Comparison of ENCODE assay signal across 8 cellular contexts in genomic region chr12:6632026-6632978, GRCh38. TPM values are rescaled to one million over a fixed set of nuclear protein-coding genes. Genes with fewer than 3 reads are reported as not detected.
A peak's percentile ranks its signal among the peaks of the same experiment; 100 is the strongest.
DNase-seq lines count a peak whose midpoint lies in the region; ATAC-seq and TF ChIP-seq lines count a peak whose summit lies in the region.

No MANE protein-coding gene starts in this region.

- no peaks in the 10 kb centered on the region for H4K20me1 ChIP-seq in OCI-LY7 (ENCODE audit: insufficient read depth, low read length)

- no peaks in the 10 kb centered on the region for H3K36me3 ChIP-seq in OCI-LY7 (ENCODE audit: insufficient read depth, low read length)
- H3K36me3 ChIP-seq in mucosa of stomach (ENCODE audit: control insufficient read depth, insufficient read depth, low read length) = no peaks in the 10 kb centered on the region

- peak overlapping the region; percentile 94 for H3K4me2 ChIP-seq in OCI-LY7 (ENCODE audit: low read length)

- H3K9me2 ChIP-seq in OCI-LY7 (ENCODE audit: insufficient read depth, low read length) = no peaks in the 10 kb centered on the region

- peaks cover 35% of the 10 kb centered on the region; the same call in 1 of the 2 replicates for H3K79me2 ChIP-seq in OCI-LY7 (ENCODE audit: insufficient read depth, low read depth, low read length)

- H3K4me3 ChIP-seq in OCI-LY7 (ENCODE audit: low read depth, low read length, poor library complexity, severe bottlenecking) = peak overlapping the region; percentile 68
- H3K4me3 ChIP-seq in mucosa of stomach (ENCODE audit: low read length) = no peak overlapping the region

- peak overlapping the region; percentile 97 for H3K27ac ChIP-seq in OCI-LY7 (ENCODE audit: low read depth, low read length, poor library complexity, severe bottlenecking)

- CTCF ChIA-PET in OCI-LY7 (lab: Charles Lee; ENCODE audit: unreplicated experiment) = interaction anchor here (1.0 to 1.5 kb wide), 2 partner anchors 12 to 35 kb away, joined by 3 to 4 read pairs; no protein-coding TSS in a partner anchor

- H3K4me3 Mint-ChIP-seq in activated naive CD8-positive, alpha-beta T cell treated with anti-CD3 and anti-CD28 coated beads, Interleukin-2, amount 50 U/mL, for 24 hours = peak overlapping the region; percentile 79

- no peaks in the 10 kb centered on the region for H3K9me3 Mint-ChIP-seq in activated naive CD8-positive, alpha-beta T cell treated with anti-CD3 and anti-CD28 coated beads, Interleukin-2, amount 50 U/mL, for 24 hours

- H3K9me3 ChIP-seq in OCI-LY7 (ENCODE audit: low read length) = no peaks in the 10 kb centered on the region
- no peaks in the 10 kb centered on the region for H3K9me3 ChIP-seq in mucosa of stomach (ENCODE audit: control insufficient read depth, low read length)

- POLR2A ChIA-PET in OCI-LY7 (lab: Charles Lee) = interaction anchor here (0.7 to 2.7 kb wide), 11 partner anchors 8 to 91 kb away, joined by 3 to 24 read pairs (median 5); partner anchors contain the start of genes COPS7A and ZNF384

- no peak overlapping the region; the same call in 1 of the 2 replicates for H2AFZ ChIP-seq in OCI-LY7 (ENCODE audit: low read length)

- H3K27me3 Mint-ChIP-seq in activated naive CD8-positive, alpha-beta T cell treated with anti-CD3 and anti-CD28 coated beads, Interleukin-2, amount 50 U/mL, for 24 hours = no peaks in the 10 kb centered on the region

- BruUV-seq in OCI-LY7 (replicated peaks; lab: Mats Ljungman, UMichigan) = TSS peak; percentile 80

- TF ChIP-seq CTCF in OCI-LY7 (conservative IDR thresholded peaks at IDR 0.05; ENCODE audit: low read length) = no peak

- intact Hi-C loops in OCI-LY7 (cut with micrococcal nuclease; ENCODE audit: unreplicated experiment) = loop anchor here (2.0 kb wide), 1 partner anchor 30 kb away; the partner anchor contains the start of gene ING4

- no peaks in the 10 kb centered on the region for H3K27me3 ChIP-seq in mucosa of stomach (ENCODE audit: control insufficient read depth, insufficient read depth, low read length)

- H3K9ac ChIP-seq in mucosa of stomach (ENCODE audit: low read length) = peak overlapping the region; percentile 45

- H3K4me1 ChIP-seq in OCI-LY7 (ENCODE audit: insufficient read depth, low read length, poor library complexity, severe bottlenecking) = peaks cover 87% of the 10 kb centered on the region
- peaks cover 49% of the 10 kb centered on the region for H3K4me1 ChIP-seq in mucosa of stomach (ENCODE audit: control insufficient read depth, insufficient read depth, low read length)

- peak; percentile 52 for DNase-seq in stimulated activated CD4-positive, alpha-beta T cell treated with anti-CD3 and anti-CD28 coated beads, Interleukin-15, amount 100 ng/mL, for 24 hours
- DNase-seq in stimulated activated CD4-positive, alpha-beta T cell treated with anti-CD3 and anti-CD28 coated beads, Interleukin-2, amount 100 ng/mL, for 48 hours = no peak
- peak; percentile 96 for DNase-seq in OCI-LY7 (ENCODE audit: low spot score)
- DNase-seq in activated naive CD8-positive, alpha-beta T cell treated with anti-CD3 and anti-CD28 coated beads, Interleukin-2, amount 50 U/mL, for 24 hours = peak; percentile 60
- DNase-seq in NCI-H2196 (lab: John Stamatoyannopoulos, UW; ENCODE audit: unreplicated experiment) = no peak

- ATAC-seq in HG02852 (IDR thresholded peaks at IDR 0.05; ENCODE audit: unreplicated experiment) (peak; percentile 64), HG02970 (IDR thresholded peaks at IDR 0.05; ENCODE audit: low FRiP score, unreplicated experiment) (no peak)
- peak; percentile 51 for ATAC-seq in activated naive CD8-positive, alpha-beta T cell treated with anti-CD3 and anti-CD28 coated beads, Interleukin-2, amount 50 U/mL, for 24 hours

- H3K36me3 Mint-ChIP-seq in activated naive CD8-positive, alpha-beta T cell treated with anti-CD3 and anti-CD28 coated beads, Interleukin-2, amount 50 U/mL, for 24 hours (ENCODE audit: low read depth) = no peaks in the 10 kb centered on the region

- peak overlapping the region; percentile 98 for H3K27ac Mint-ChIP-seq in activated naive CD8-positive, alpha-beta T cell treated with anti-CD3 and anti-CD28 coated beads, Interleukin-2, amount 50 U/mL, for 24 hours

- peaks cover 81% of the 10 kb centered on the region for H3K4me1 Mint-ChIP-seq in activated naive CD8-positive, alpha-beta T cell treated with anti-CD3 and anti-CD28 coated beads, Interleukin-2, amount 50 U/mL, for 24 hours

RNA-seq across cellular contexts. Expression of gene LPAR5, which starts 3.5 kb away (rescaled TPM):
- total RNA-seq in OCI-LY7 (2014; rRNA removed; shearing (Covaris generic)) = 7.7 and 14.4 TPM in 2 replicates
- total RNA-seq in OCI-LY7 (2022) = 25.3 and 25.6 TPM in 2 replicates

RNA-seq across cellular contexts. Expression of gene ACRBP, which starts 14.9 kb away (rescaled TPM):
- 3.6 and 4.4 TPM in 2 replicates for total RNA-seq in OCI-LY7 (2014; rRNA removed; shearing (Covaris generic))
- 9.3 and 9.4 TPM in 2 replicates for total RNA-seq in OCI-LY7 (2022)

RNA-seq across cellular contexts. Expression of gene CHD4, which starts 25.1 kb away (rescaled TPM):
- total RNA-seq in OCI-LY7 (2014; rRNA removed; shearing (Covaris generic)) = 287 and 319 TPM in 2 replicates
- total RNA-seq in OCI-LY7 (2022) = 247 and 267 TPM in 2 replicates

RNA-seq across cellular contexts. Expression of gene ING4, which starts 30.6 kb away (rescaled TPM):
- total RNA-seq in OCI-LY7 (2014; rRNA removed; shearing (Covaris generic)) = 27.1 and 38.1 TPM in 2 replicates
- 30.8 and 37.0 TPM in 2 replicates for total RNA-seq in OCI-LY7 (2022)

RNA-seq across cellular contexts. Expression of gene ZNF384, which starts 56.9 kb away (rescaled TPM):
- total RNA-seq in OCI-LY7 (2014; rRNA removed; shearing (Covaris generic)) = 48.2 and 48.6 TPM in 2 replicates
- total RNA-seq in OCI-LY7 (2022) = 95.5 and 109 TPM in 2 replicates

Comparison
In these comparisons a context has a peak if more than half of its experiments do, and no peak if none do; other contexts are left out.
1. DNase-seq: peak in stimulated activated CD4-positive, alpha-beta T cell treated with anti-CD3 and anti-CD28 coated beads, Interleukin-15, amount 100 ng/mL, for 24 hours (single experiment), OCI-LY7 (single experiment) and activated naive CD8-positive, alpha-beta T cell treated with anti-CD3 and anti-CD28 coated beads, Interleukin-2, amount 50 U/mL, for 24 hours (single experiment); none in stimulated activated CD4-positive, alpha-beta T cell treated with anti-CD3 and anti-CD28 coated beads, Interleukin-2, amount 100 ng/mL, for 48 hours (0 of 2) and NCI-H2196 (single experiment).